In genomic region chr12:16435875-16436554, GRCh38 we compare ENCODE assay signal across 17 cellular contexts.
"Had no signal": no experiment of that assay in that cellular context is flagged by ENCODE, and none has a peak within 500 bp of the region (broad histone marks: within the 10 kb centered on the region; RNA-seq: fewer than 3 reads in every experiment).

No MANE protein-coding gene starts in this region.

- H3K27ac ChIP-seq: epithelial cell of prostate, esophagus muscularis mucosa, gastrocnemius medialis, vagina had no signal

- DNase-seq: effector memory CD8-positive, alpha-beta T cell; gastrocnemius medialis; islet precursor cell; left ventricle myocardium superior; mammary epithelial cell; natural killer cell; right cardiac atrium; small intestine; stimulated activated CD4-positive, alpha-beta T cell treated with anti-CD3 and anti-CD28 coated beads, Interleukin-12 subunit alpha, Interleukin-12 subunit beta, amount 100 ng/mL, for 4 hours; stimulated activated CD4-positive, alpha-beta T cell treated with anti-CD3 and anti-CD28 coated beads, Interleukin-2, amount 100 ng/mL, for 48 hours; stimulated activated naive CD4-positive, alpha-beta T cell treated with Interleukin-2 at 50 U/mL for 16 hours; upper lobe of left lung had no signal

- H3K9me3 ChIP-seq: gastrocnemius medialis, upper lobe of left lung, vagina had no signal

- H3K4me1 Mint-ChIP-seq: natural killer cell had no signal

- H3K36me3 Mint-ChIP-seq: natural killer cell had no signal

- H3K4me3 Mint-ChIP-seq: dendritic cell treated with granulocyte-macrophage colony-stimulating factor and Interleukin-4, amounts not matched to agents 40 ng/mL and 50 ng/mL, for 4 days; effector memory CD8-positive, alpha-beta T cell; natural killer cell; neural crest cell had no signal

- H3K27ac Mint-ChIP-seq: dendritic cell treated with granulocyte-macrophage colony-stimulating factor and Interleukin-4, amounts not matched to agents 40 ng/mL and 50 ng/mL, for 4 days; effector memory CD8-positive, alpha-beta T cell; natural killer cell had no signal

- H3K4me1 ChIP-seq: esophagus muscularis mucosa, gastrocnemius medialis, upper lobe of left lung, vagina had no signal

- H3K27me3 Mint-ChIP-seq: dendritic cell treated with granulocyte-macrophage colony-stimulating factor and Interleukin-4, amounts not matched to agents 40 ng/mL and 50 ng/mL, for 4 days; effector memory CD8-positive, alpha-beta T cell had no signal

- H3K36me3 ChIP-seq: esophagus muscularis mucosa, gastrocnemius medialis, upper lobe of left lung, vagina had no signal

- ATAC-seq: effector memory CD8-positive, alpha-beta T cell; gastrocnemius medialis; left ventricle myocardium superior; natural killer cell; right cardiac atrium had no signal

- H3K4me3 ChIP-seq: esophagus muscularis mucosa, gastrocnemius medialis, upper lobe of left lung, vagina had no signal

- H3K27me3 ChIP-seq: esophagus muscularis mucosa, gastrocnemius medialis, upper lobe of left lung, vagina had no signal
